ENCODE assay signal across 1 cellular context in genomic region chr1:32981003-32981909, GRCh38.
A peak's percentile ranks its signal among the peaks of the same experiment; 100 is the strongest.
TF ChIP-seq lines count a peak whose summit lies in the region.

No MANE protein-coding gene starts in this region.

TF ChIP-seq in A549, 52 proteins besides CTCF, POLR2A, EP300 and RAD21 (continued from another document):
- no peak for TF ChIP-seq ATOH8 (CRISPR knock-in tag; IDR thresholded peaks at IDR 0.05; ENCODE audit: low read depth)
- TF ChIP-seq SREBF2 (IDR thresholded peaks at IDR 0.05): no peak
- no peak for TF ChIP-seq ZSCAN20 (CRISPR knock-in tag; IDR thresholded peaks at IDR 0.05)
- 0 out of 2 replicates have a peak, but pooled peaks have one; percentile 69 for TF ChIP-seq CHD4 (IDR thresholded peaks at IDR 0.05; ENCODE audit: borderline replicate concordance)
- TF ChIP-seq E2F6 (IDR thresholded peaks at IDR 0.05; ENCODE audit: borderline replicate concordance, low read depth): no peak
- peak; percentile 3 for TF ChIP-seq MAFK (IDR thresholded peaks at IDR 0.05; ENCODE audit: partially characterized antibody)
- TF ChIP-seq KDM1A (IDR thresholded peaks at IDR 0.05; ENCODE audit: low read depth): peak; percentile 77; the same call in 1 of the 2 replicates
- TF ChIP-seq, protein P1, sequence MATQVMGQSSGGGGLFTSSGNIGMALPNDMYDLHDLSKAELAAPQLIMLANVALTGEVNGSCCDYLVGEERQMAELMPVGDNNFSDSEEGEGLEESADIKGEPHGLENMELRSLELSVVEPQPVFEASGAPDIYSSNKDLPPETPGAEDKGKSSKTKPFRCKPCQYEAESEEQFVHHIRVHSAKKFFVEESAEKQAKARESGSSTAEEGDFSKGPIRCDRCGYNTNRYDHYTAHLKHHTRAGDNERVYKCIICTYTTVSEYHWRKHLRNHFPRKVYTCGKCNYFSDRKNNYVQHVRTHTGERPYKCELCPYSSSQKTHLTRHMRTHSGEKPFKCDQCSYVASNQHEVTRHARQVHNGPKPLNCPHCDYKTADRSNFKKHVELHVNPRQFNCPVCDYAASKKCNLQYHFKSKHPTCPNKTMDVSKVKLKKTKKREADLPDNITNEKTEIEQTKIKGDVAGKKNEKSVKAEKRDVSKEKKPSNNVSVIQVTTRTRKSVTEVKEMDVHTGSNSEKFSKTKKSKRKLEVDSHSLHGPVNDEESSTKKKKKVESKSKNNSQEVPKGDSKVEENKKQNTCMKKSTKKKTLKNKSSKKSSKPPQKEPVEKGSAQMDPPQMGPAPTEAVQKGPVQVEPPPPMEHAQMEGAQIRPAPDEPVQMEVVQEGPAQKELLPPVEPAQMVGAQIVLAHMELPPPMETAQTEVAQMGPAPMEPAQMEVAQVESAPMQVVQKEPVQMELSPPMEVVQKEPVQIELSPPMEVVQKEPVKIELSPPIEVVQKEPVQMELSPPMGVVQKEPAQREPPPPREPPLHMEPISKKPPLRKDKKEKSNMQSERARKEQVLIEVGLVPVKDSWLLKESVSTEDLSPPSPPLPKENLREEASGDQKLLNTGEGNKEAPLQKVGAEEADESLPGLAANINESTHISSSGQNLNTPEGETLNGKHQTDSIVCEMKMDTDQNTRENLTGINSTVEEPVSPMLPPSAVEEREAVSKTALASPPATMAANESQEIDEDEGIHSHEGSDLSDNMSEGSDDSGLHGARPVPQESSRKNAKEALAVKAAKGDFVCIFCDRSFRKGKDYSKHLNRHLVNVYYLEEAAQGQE (IDR thresholded peaks at IDR 0.05): no peak
- no peak for TF ChIP-seq HMGXB4 (CRISPR knock-in tag; IDR thresholded peaks at IDR 0.05; ENCODE audit: borderline replicate concordance)
- TF ChIP-seq PHF8 (IDR thresholded peaks at IDR 0.05; ENCODE audit: borderline replicate concordance, low read depth): no peak
